ENCODE assay signal across 8 cellular contexts in genomic region chr1:160830321-160831153, GRCh38. TPM values are rescaled to one million over a fixed set of nuclear protein-coding genes. Genes with fewer than 3 reads are reported as not detected.
DNase-seq lines count a peak whose midpoint lies in the region; ATAC-seq and TF ChIP-seq lines count a peak whose summit lies in the region.

No MANE protein-coding gene starts in this region.

- peak; percentile 56 for TF ChIP-seq CTCF in SK-N-SH (IDR thresholded peaks at IDR 0.05)
- TF ChIP-seq CTCF in left ventricle myocardium inferior (IDR thresholded peaks at IDR 0.05; ENCODE audit: borderline replicate concordance): peak; percentile 65

- H3K4me1 ChIP-seq in SK-N-SH (ENCODE audit: control insufficient read depth in 1 of 2, insufficient read depth in 2 of 2, low read depth in 1 of 2, low read length in 1 of 2) (no peaks in the 10 kb centered on the region), left ventricle myocardium inferior (no peaks in the 10 kb centered on the region)

- H3K27ac ChIP-seq in SK-N-SH (ENCODE audit: low read depth in 2 of 2, low read length in 1 of 2) (no peak overlapping the region), left ventricle myocardium inferior (replicated peaks) (no peak overlapping the region)

- CTCF ChIA-PET in SK-N-SH (lab: Yijun Ruan, JAX): interaction anchor here (0.8 to 1.8 kb wide), 2 partner anchors 22 to 268 kb away, joined by 3 to 4 read pairs; partner anchors contain the start of gene KLHDC9

- peak overlapping the region in 1 of 2 experiments; percentile 46; a peak in 1 of 4 replicates for H3K4me3 ChIP-seq in SK-N-SH (ENCODE audit: low read depth in 2 of 2, low read length in 1 of 2)
- no peak overlapping the region for H3K4me3 ChIP-seq in left ventricle myocardium inferior

- DNase-seq in DMS153 treated with DMSO at 0.1 percent for 48 hours (lab: John Stamatoyannopoulos, UW; ENCODE audit: unreplicated experiment): peak; percentile 60
- DNase-seq in SK-N-SH: peak; percentile 14
- DNase-seq in activated naive CD4-positive, alpha-beta T cell (lab: John Stamatoyannopoulos, UW): peak; percentile 22 to 81 (median 60)
- DNase-seq in left ventricle myocardium inferior: no peak
- peak; percentile 39 to 78 (median 73) for DNase-seq in stimulated activated CD4-positive, alpha-beta T cell treated with anti-CD3 and anti-CD28 coated beads, Interleukin-12 subunit alpha, Interleukin-12 subunit beta, amount 100 ng/mL, for 48 hours (ENCODE audit: low read depth in 2 of 3, low spot score in 1 of 3)
- no peak for DNase-seq in midbrain (lab: John Stamatoyannopoulos, UW)
- DNase-seq in NCI-H524 treated with DMSO at 0.1 percent for 48 hours (lab: John Stamatoyannopoulos, UW): no peak

- ATAC-seq in HG03432 (IDR thresholded peaks at IDR 0.05; ENCODE audit: unreplicated experiment): peak; percentile 60

- no peak overlapping the region for H2AFZ ChIP-seq in SK-N-SH (ENCODE audit: low read depth)

- no peaks in the 10 kb centered on the region for H3K9me3 ChIP-seq in SK-N-SH
- no peaks in the 10 kb centered on the region for H3K9me3 ChIP-seq in left ventricle myocardium inferior (replicated peaks)

- peaks cover 8% of the 10 kb centered on the region; the same call in 1 of the 2 replicates for H3K27me3 ChIP-seq in SK-N-SH (ENCODE audit: insufficient read depth)
- peaks cover 30% of the 10 kb centered on the region for H3K27me3 ChIP-seq in left ventricle myocardium inferior (ENCODE audit: low read depth)

- 20% methylated on average over 8 of the region's 8 CpGs for WGBS in SK-N-SH (ENCODE audit: low lambda C conversion rate)

- no peaks in the 10 kb centered on the region for H3K79me2 ChIP-seq in SK-N-SH (ENCODE audit: insufficient read depth)

- no peaks in the 10 kb centered on the region for H3K9me2 ChIP-seq in SK-N-SH

- no peak overlapping the region for H3K9ac ChIP-seq in SK-N-SH

- H4K20me1 ChIP-seq in SK-N-SH (ENCODE audit: insufficient read depth): no peaks in the 10 kb centered on the region

- H3K36me3 ChIP-seq in SK-N-SH (replicated peaks in 1 of 2; ENCODE audit: control insufficient read depth in 1 of 2, insufficient read depth in 2 of 2, low read length in 1 of 2) (no peaks in the 10 kb centered on the region), left ventricle myocardium inferior (no peaks in the 10 kb centered on the region)

- no peak for TF ChIP-seq EP300 in SK-N-SH (IDR thresholded peaks at IDR 0.05; ENCODE audit: borderline replicate concordance in 1 of 2, low read depth in 1 of 2, low read length in 1 of 2)

- H3F3A ChIP-seq in SK-N-SH (replicated peaks; ENCODE audit: insufficient read depth): no peaks in the 10 kb centered on the region

- no peak; the same call in 1 of the 2 replicates for TF ChIP-seq RAD21 in SK-N-SH (IDR thresholded peaks at IDR 0.05; ENCODE audit: low read length)

- no peak overlapping the region for H3K4me2 ChIP-seq in SK-N-SH

- intact Hi-C loops in left ventricle myocardium inferior (cut with micrococcal nuclease): loop anchor here (10.0 kb wide), 1 partner anchor 124 kb away; the partner anchor contains the start of gene ITLN2

- POLR2A ChIA-PET in SK-N-SH (lab: Yijun Ruan, JAX): no interaction called here

TF ChIP-seq in SK-N-SH, 30 proteins besides CTCF, POLR2A, EP300 and RAD21:
- TF ChIP-seq GABPA (IDR thresholded peaks at IDR 0.05; ENCODE audit: low read depth) (no peak), FOXJ3 (CRISPR knock-in tag; IDR thresholded peaks at IDR 0.05) (no peak), EZH2phosphoT487 (IDR thresholded peaks at IDR 0.05; ENCODE audit: borderline replicate concordance, low read depth) (no peak), SMC3 (IDR thresholded peaks at IDR 0.05; ENCODE audit: low read depth, low read length) (peak; percentile 36; the same call in 1 of the 2 replicates)
TF ChIP-seq in SK-N-SH: peak in this region for 1.

RNA-seq across cellular contexts. Expression of gene CD244, which starts 32.1 kb away (rescaled TPM):
- polyA plus RNA-seq in SK-N-SH (2012; rRNA removed): not detected in 2 replicates
- not detected in 2 replicates for polyA plus RNA-seq in SK-N-SH (2012; cell fraction: cytosol; rRNA removed)
- polyA plus RNA-seq in SK-N-SH (2012; cell fraction: nucleus; rRNA removed): not detected in 2 replicates
- total RNA-seq in left ventricle myocardium inferior: 0.14 TPM

RNA-seq across cellular contexts. Expression of gene LY9, which starts 34.6 kb away (rescaled TPM):
- not detected in 2 replicates for polyA plus RNA-seq in SK-N-SH (2012; rRNA removed)
- polyA plus RNA-seq in SK-N-SH (2012; cell fraction: cytosol; rRNA removed): not detected in 2 replicates
- polyA plus RNA-seq in SK-N-SH (2012; cell fraction: nucleus; rRNA removed): not detected in 2 replicates
- not detected for total RNA-seq in left ventricle myocardium inferior

RNA-seq across cellular contexts. Expression of gene ITLN1, which starts 54.4 kb away (rescaled TPM):
- polyA plus RNA-seq in SK-N-SH (2012; rRNA removed): not detected in 2 replicates
- not detected in 2 replicates for polyA plus RNA-seq in SK-N-SH (2012; cell fraction: cytosol; rRNA removed)
- polyA plus RNA-seq in SK-N-SH (2012; cell fraction: nucleus; rRNA removed): not detected in 2 replicates
- total RNA-seq in left ventricle myocardium inferior: 1.0 TPM

Comparison
In these comparisons a context has a peak if more than half of its experiments do, and no peak if none do; other contexts are left out.
1. DNase-seq: peak in DMS153 treated with DMSO at 0.1 percent for 48 hours (single experiment), SK-N-SH (single experiment), activated naive CD4-positive, alpha-beta T cell (4 of 4) and stimulated activated CD4-positive, alpha-beta T cell treated with anti-CD3 and anti-CD28 coated beads, Interleukin-12 subunit alpha, Interleukin-12 subunit beta, amount 100 ng/mL, for 48 hours (3 of 3); none in left ventricle myocardium inferior (single experiment), midbrain (single experiment) and NCI-H524 treated with DMSO at 0.1 percent for 48 hours (single experiment).